Comparison of ENCODE assay signal across 14 cellular contexts in genomic region chr19:30229524-30230174, GRCh38.
DNase-seq lines count a peak whose midpoint lies in the region; ATAC-seq and TF ChIP-seq lines count a peak whose summit lies in the region.
"Had no signal": no experiment of that assay in that cellular context is flagged by ENCODE, and none has a peak within 500 bp of the region (broad histone marks: within the 10 kb centered on the region; RNA-seq: fewer than 3 reads in every experiment).

No MANE protein-coding gene starts in this region.

- intact Hi-C loops in left colon (cut with DNase I, micrococcal nuclease) = no loop called here

- H3K4me1 Mint-ChIP-seq in neural progenitor cell = peaks cover 54% of the 10 kb centered on the region

- H3K9ac ChIP-seq in neural progenitor cell = no peak overlapping the region

- H3K4me3 ChIP-seq in neural progenitor cell = peak overlapping the region; percentile 71
- H3K4me3 ChIP-seq: MG63 had no signal

- peaks cover 19% of the 10 kb centered on the region for H3K27me3 Mint-ChIP-seq in neural progenitor cell (ENCODE audit: insufficient read depth, low read depth)

- H3F3A ChIP-seq in neural progenitor cell (ENCODE audit: low read depth) = peaks cover 33% of the 10 kb centered on the region

- ATAC-seq in omental fat pad (ENCODE audit: low FRiP score) (no peak), left colon (no peak), HG02642 (IDR thresholded peaks at IDR 0.05; ENCODE audit: poor library complexity, unreplicated experiment) (no peak)
- ATAC-seq: gastrocnemius medialis had no signal

- peak overlapping the region; percentile 95 for H3K4me3 Mint-ChIP-seq in neural progenitor cell

- H3K4me2 ChIP-seq in neural progenitor cell = peak overlapping the region; percentile 99

- H3K9me3 Mint-ChIP-seq in neural progenitor cell = no peaks in the 10 kb centered on the region

- peaks cover 28% of the 10 kb centered on the region for H3K4me1 ChIP-seq in neural progenitor cell

- H3K27me3 ChIP-seq in neural progenitor cell = peaks cover 85% of the 10 kb centered on the region

- no peaks in the 10 kb centered on the region for H3K36me3 ChIP-seq in neural progenitor cell
- H3K36me3 ChIP-seq: gastrocnemius medialis, MG63 had no signal

- no peak overlapping the region for H3K27ac Mint-ChIP-seq in neural progenitor cell

- DNase-seq in D341Med (ENCODE audit: low spot score) (peak; percentile 52), NCI-H526 (lab: John Stamatoyannopoulos, UW) (peak; percentile 53 to 79), globus pallidus (ENCODE audit: low spot score) (peak; percentile 73), neural progenitor cell (ENCODE audit: low spot score) (peak; percentile 64), omental fat pad (ENCODE audit: low spot score) (no peak), left colon (no peak), SKM-1 treated with dmso at 0.1 percent for 144 hours (lab: John Stamatoyannopoulos, UW; ENCODE audit: unreplicated experiment) (no peak)
- DNase-seq: activated CD4-positive, alpha-beta T cell treated with anti-CD3 and anti-CD28 coated beads, Interleukin-2, amount 50 U/mL, for 1 hour; activated effector memory CD4-positive, alpha-beta T cell treated with Interleukin-2 at 50 U/mL for 16 hours; gastrocnemius medialis; MG63; NCI-H524 treated with DMSO at 0.1 percent for 48 hours; stimulated activated CD4-positive, alpha-beta T cell treated with anti-CD3 and anti-CD28 coated beads, Interleukin-12 subunit alpha, Interleukin-12 subunit beta, amount 100 ng/mL, for 4 hours had no signal

- peaks cover 12% of the 10 kb centered on the region for H4K20me1 ChIP-seq in neural progenitor cell (ENCODE audit: low read depth)

- no peaks in the 10 kb centered on the region for H3K9me3 ChIP-seq in neural progenitor cell (ENCODE audit: low read depth)
- H3K9me3 ChIP-seq: gastrocnemius medialis, MG63 had no signal

- H3K36me3 Mint-ChIP-seq in neural progenitor cell = no peaks in the 10 kb centered on the region

- no peak overlapping the region for H3K27ac ChIP-seq in neural progenitor cell
- H3K27ac ChIP-seq: gastrocnemius medialis had no signal

- no peak overlapping the region for H2AFZ ChIP-seq in neural progenitor cell (replicated peaks)

- no peak for TF ChIP-seq CTCF in neural progenitor cell (IDR thresholded peaks at IDR 0.05)
- TF ChIP-seq CTCF in omental fat pad (IDR thresholded peaks at IDR 0.05) = no peak

- H3K79me2 ChIP-seq in neural progenitor cell (ENCODE audit: low read depth) = no peaks in the 10 kb centered on the region

Comparison
In these comparisons a context has a peak if more than half of its experiments do, and no peak if none do; other contexts are left out.
1. DNase-seq: peak in D341Med (single experiment), NCI-H526 (2 of 2), globus pallidus (single experiment) and neural progenitor cell (single experiment); none in omental fat pad (single experiment), left colon (0 of 2) and SKM-1 treated with dmso at 0.1 percent for 144 hours (single experiment).